Comparison of ENCODE assay signal across 26 cellular contexts in genomic region chr1:81660286-81660685, GRCh38.
DNase-seq lines count a peak whose midpoint lies in the region; ATAC-seq and TF ChIP-seq lines count a peak whose summit lies in the region.
"Had no signal": no experiment of that assay in that cellular context is flagged by ENCODE, and none has a peak within 500 bp of the region (broad histone marks: within the 10 kb centered on the region; RNA-seq: fewer than 3 reads in every experiment).

No MANE protein-coding gene starts in this region.

- intact Hi-C loops in activated T-helper 2 cell treated with anti-CD3 and anti-CD28 coated beads, Interferon-gamma antibody, Interleukin-2, Interleukin-4, amounts not matched to agents 10 μg/mL and 5 μg/mL and 100 μg/mL, durations not matched to agents 14 hours and 24 hours and 36 hours (cut with micrococcal nuclease) = no loop called here

- no peaks in the 10 kb centered on the region for H3K9me3 Mint-ChIP-seq in HFFc6
- peaks cover 6% of the 10 kb centered on the region for H3K9me3 Mint-ChIP-seq in activated T-helper 2 cell treated with anti-CD3 and anti-CD28 coated beads, Interferon-gamma antibody, Interleukin-2, Interleukin-4, amounts not matched to agents 10 μg/mL and 5 μg/mL and 100 μg/mL, durations not matched to agents 14 hours and 24 hours and 36 hours
- peaks cover 5% of the 10 kb centered on the region for H3K9me3 Mint-ChIP-seq in natural killer cell treated with Interleukin-12 subunit alpha and Interleukin-12 subunit beta and Interleukin-15 and Interleukin-18, amount 100 ng/mL, for 72 hours
- H3K9me3 Mint-ChIP-seq: H9 had no signal

- no peak overlapping the region for H3K4me3 ChIP-seq in epithelial cell of esophagus (ENCODE audit: low read length)
- H3K4me3 ChIP-seq in effector memory CD4-positive, alpha-beta T cell (ENCODE audit: insufficient read depth, low read depth, low read length, poor library complexity, severe bottlenecking) = no peak overlapping the region
- H3K4me3 ChIP-seq: colonic mucosa had no signal

- peak overlapping the region; percentile 16; the same call in 1 of the 2 replicates for H3K27ac Mint-ChIP-seq in HFFc6
- no peak overlapping the region for H3K27ac Mint-ChIP-seq in activated T-helper 2 cell treated with anti-CD3 and anti-CD28 coated beads, Interferon-gamma antibody, Interleukin-2, Interleukin-4, amounts not matched to agents 10 μg/mL and 5 μg/mL and 100 μg/mL, durations not matched to agents 14 hours and 24 hours and 36 hours
- H3K27ac Mint-ChIP-seq in natural killer cell treated with Interleukin-12 subunit alpha and Interleukin-12 subunit beta and Interleukin-15 and Interleukin-18, amount 100 ng/mL, for 72 hours = no peak overlapping the region
- H3K27ac Mint-ChIP-seq: activated naive CD4-positive, alpha-beta T cell treated with anti-CD3 and anti-CD28 coated beads, Interleukin-2, amount 50 U/mL, for 72 hours; CD8-positive, alpha-beta T cell; effector memory CD8-positive, alpha-beta T cell; H9; natural killer cell; stimulated activated effector memory CD8-positive, alpha-beta T cell treated with anti-CD3 and anti-CD28 coated beads, Interleukin-12 subunit alpha, Interleukin-12 subunit beta, amount 100 ng/mL, for 72 hours had no signal

- no peaks in the 10 kb centered on the region for H3K4me1 ChIP-seq in effector memory CD4-positive, alpha-beta T cell (ENCODE audit: control insufficient read depth, insufficient read depth, low read length, poor library complexity, severe bottlenecking)
- H3K4me1 ChIP-seq: colonic mucosa, parathyroid adenoma had no signal

- H3K27me3 Mint-ChIP-seq in HFFc6 (ENCODE audit: insufficient read depth) = 0 out of 2 replicates have a peak, but pooled peaks cover 2% of the 10 kb centered on the region
- no peaks in the 10 kb centered on the region for H3K27me3 Mint-ChIP-seq in activated T-helper 2 cell treated with anti-CD3 and anti-CD28 coated beads, Interferon-gamma antibody, Interleukin-2, Interleukin-4, amounts not matched to agents 10 μg/mL and 5 μg/mL and 100 μg/mL, durations not matched to agents 14 hours and 24 hours and 36 hours (ENCODE audit: low read depth)
- H3K27me3 Mint-ChIP-seq in natural killer cell treated with Interleukin-12 subunit alpha and Interleukin-12 subunit beta and Interleukin-15 and Interleukin-18, amount 100 ng/mL, for 72 hours = no peaks in the 10 kb centered on the region
- H3K27me3 Mint-ChIP-seq: effector memory CD8-positive, alpha-beta T cell had no signal

- H3K36me3 ChIP-seq in effector memory CD4-positive, alpha-beta T cell (ENCODE audit: control insufficient read depth, insufficient read depth, low read length) = no peaks in the 10 kb centered on the region
- H3K36me3 ChIP-seq: colonic mucosa had no signal

- TF ChIP-seq CTCF in HFFc6 (IDR thresholded peaks at IDR 0.05) (no peak), epithelial cell of esophagus (IDR thresholded peaks at IDR 0.05; ENCODE audit: insufficient read depth, low read depth, low read length, missing control alignments) (no peak)

- peaks cover 39% of the 10 kb centered on the region for H3K4me1 Mint-ChIP-seq in HFFc6 (ENCODE audit: low read depth)
- H3K4me1 Mint-ChIP-seq in activated T-helper 2 cell treated with anti-CD3 and anti-CD28 coated beads, Interferon-gamma antibody, Interleukin-2, Interleukin-4, amounts not matched to agents 10 μg/mL and 5 μg/mL and 100 μg/mL, durations not matched to agents 14 hours and 24 hours and 36 hours (ENCODE audit: low read depth) = no peaks in the 10 kb centered on the region
- H3K4me1 Mint-ChIP-seq in natural killer cell treated with Interleukin-12 subunit alpha and Interleukin-12 subunit beta and Interleukin-15 and Interleukin-18, amount 100 ng/mL, for 72 hours (ENCODE audit: low read depth in 2 of 2) = no peaks in the 10 kb centered on the region
- H3K4me1 Mint-ChIP-seq: natural killer cell; stimulated activated effector memory CD8-positive, alpha-beta T cell treated with anti-CD3 and anti-CD28 coated beads, Interleukin-12 subunit alpha, Interleukin-12 subunit beta, amount 100 ng/mL, for 72 hours had no signal

- no peak for ATAC-seq in natural killer cell treated with Interleukin-12 subunit alpha and Interleukin-12 subunit beta and Interleukin-15 and Interleukin-18, amount 100 ng/mL, for 72 hours
- ATAC-seq: activated naive CD4-positive, alpha-beta T cell treated with anti-CD3 and anti-CD28 coated beads, Interleukin-2, amount 50 U/mL, for 72 hours; CD8-positive, alpha-beta T cell; effector memory CD8-positive, alpha-beta T cell; natural killer cell; right cardiac atrium; stimulated activated effector memory CD8-positive, alpha-beta T cell treated with anti-CD3 and anti-CD28 coated beads, Interleukin-12 subunit alpha, Interleukin-12 subunit beta, amount 100 ng/mL, for 72 hours had no signal

- no peaks in the 10 kb centered on the region for H3K9me3 ChIP-seq in effector memory CD4-positive, alpha-beta T cell (ENCODE audit: control insufficient read depth, low read length)
- H3K9me3 ChIP-seq: colonic mucosa had no signal

- H3K27ac ChIP-seq in effector memory CD4-positive, alpha-beta T cell (ENCODE audit: insufficient read depth, low read length, poor library complexity, severe bottlenecking) = no peak overlapping the region
- H3K27ac ChIP-seq: colonic mucosa, KMS-11, parathyroid adenoma had no signal

- no peak overlapping the region for H3K4me3 Mint-ChIP-seq in HFFc6
- no peak overlapping the region for H3K4me3 Mint-ChIP-seq in activated T-helper 2 cell treated with anti-CD3 and anti-CD28 coated beads, Interferon-gamma antibody, Interleukin-2, Interleukin-4, amounts not matched to agents 10 μg/mL and 5 μg/mL and 100 μg/mL, durations not matched to agents 14 hours and 24 hours and 36 hours (ENCODE audit: low read depth)
- no peak overlapping the region for H3K4me3 Mint-ChIP-seq in natural killer cell treated with Interleukin-12 subunit alpha and Interleukin-12 subunit beta and Interleukin-15 and Interleukin-18, amount 100 ng/mL, for 72 hours
- H3K4me3 Mint-ChIP-seq: CD8-positive, alpha-beta T cell; effector memory CD8-positive, alpha-beta T cell; H9; natural killer cell; stimulated activated effector memory CD8-positive, alpha-beta T cell treated with anti-CD3 and anti-CD28 coated beads, Interleukin-12 subunit alpha, Interleukin-12 subunit beta, amount 100 ng/mL, for 72 hours had no signal

- no peaks in the 10 kb centered on the region for H3K36me3 Mint-ChIP-seq in HFFc6 (ENCODE audit: low read depth)
- H3K36me3 Mint-ChIP-seq in activated T-helper 2 cell treated with anti-CD3 and anti-CD28 coated beads, Interferon-gamma antibody, Interleukin-2, Interleukin-4, amounts not matched to agents 10 μg/mL and 5 μg/mL and 100 μg/mL, durations not matched to agents 14 hours and 24 hours and 36 hours (ENCODE audit: low read depth) = no peaks in the 10 kb centered on the region
- H3K36me3 Mint-ChIP-seq in natural killer cell treated with Interleukin-12 subunit alpha and Interleukin-12 subunit beta and Interleukin-15 and Interleukin-18, amount 100 ng/mL, for 72 hours = peaks cover 11% of the 10 kb centered on the region
- H3K36me3 Mint-ChIP-seq: CD8-positive, alpha-beta T cell; stimulated activated effector memory CD8-positive, alpha-beta T cell treated with anti-CD3 and anti-CD28 coated beads, Interleukin-12 subunit alpha, Interleukin-12 subunit beta, amount 100 ng/mL, for 72 hours had no signal

- DNase-seq in HFFc6 (peak; percentile 71), epithelial cell of esophagus (ENCODE audit: low read depth) (peak; percentile 28), left kidney (ENCODE audit: low read depth, low spot score) (peak; percentile 26), HK-2 (ENCODE audit: unreplicated experiment) (no peak)
- DNase-seq in effector memory CD4-positive, alpha-beta T cell = no peak
- no peak for DNase-seq in activated T-helper 2 cell treated with anti-CD3 and anti-CD28 coated beads, Interferon-gamma antibody, Interleukin-2, Interleukin-4, amounts not matched to agents 10 μg/mL and 5 μg/mL and 100 μg/mL, durations not matched to agents 14 hours and 24 hours and 36 hours (ENCODE audit: low spot score)
- no peak for DNase-seq in natural killer cell treated with Interleukin-12 subunit alpha and Interleukin-12 subunit beta and Interleukin-15 and Interleukin-18, amount 100 ng/mL, for 72 hours (ENCODE audit: low spot score)
- DNase-seq: activated CD4-positive, alpha-beta T cell treated with anti-CD3 and anti-CD28 coated beads, Interleukin-2, amount 50 U/mL, for 4 hours; CD8-positive, alpha-beta T cell; colonic mucosa; DMS 273 treated with DMSO at 0.1 percent for 48 hours; effector memory CD8-positive, alpha-beta T cell; H9; natural killer cell; NCI-H1417 treated with DMSO at 0.1 percent for 48 hours; NCI-H2081; NCI-H345; NCI-H82; right cardiac atrium; stimulated activated CD4-positive, alpha-beta T cell treated with anti-CD3 and anti-CD28 coated beads, Interleukin-12 subunit alpha, Interleukin-12 subunit beta, amount 100 ng/mL, for 4 hours; stimulated activated CD4-positive, alpha-beta T cell treated with anti-CD3 and anti-CD28 coated beads, Interleukin-4, amount 100 ng/mL, for 24 hours; T-helper 1 cell had no signal

- H3K27me3 ChIP-seq in effector memory CD4-positive, alpha-beta T cell (replicated peaks; ENCODE audit: control insufficient read depth, insufficient read depth, low read length, poor library complexity, severe bottlenecking) = no peaks in the 10 kb centered on the region
- H3K27me3 ChIP-seq: colonic mucosa had no signal

Comparison
In these comparisons a context has a peak if more than half of its experiments do, and no peak if none do; other contexts are left out.
1. DNase-seq: peak in HFFc6 (single experiment), epithelial cell of esophagus (single experiment) and left kidney (single experiment); none in HK-2 (single experiment), effector memory CD4-positive, alpha-beta T cell (0 of 3), activated T-helper 2 cell treated with anti-CD3 and anti-CD28 coated beads, Interferon-gamma antibody, Interleukin-2, Interleukin-4, amounts not matched to agents 10 μg/mL and 5 μg/mL and 100 μg/mL, durations not matched to agents 14 hours and 24 hours and 36 hours (single experiment) and natural killer cell treated with Interleukin-12 subunit alpha and Interleukin-12 subunit beta and Interleukin-15 and Interleukin-18, amount 100 ng/mL, for 72 hours (single experiment).